In the genomic region with DNA sequence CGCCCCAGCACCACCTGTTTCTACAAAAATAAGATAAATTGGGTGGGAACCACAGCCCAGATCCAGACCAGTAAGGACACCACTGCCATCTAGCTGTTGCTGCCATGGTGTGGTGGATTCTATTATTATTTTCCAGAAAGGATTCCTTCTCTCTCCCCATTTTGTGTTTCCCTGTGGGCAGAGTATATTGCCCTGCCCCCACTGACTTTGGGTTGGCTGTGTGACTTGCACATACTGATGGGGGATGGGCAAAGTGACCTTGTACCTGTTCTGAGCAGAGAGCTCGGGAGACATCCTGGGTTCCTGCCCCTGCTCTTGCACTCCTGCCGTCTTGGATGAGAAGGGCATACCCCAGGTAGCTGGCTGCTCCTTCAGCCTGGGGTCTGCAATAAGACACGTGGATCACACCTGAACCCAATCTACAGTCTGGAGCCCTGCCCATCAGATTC, we compare ENCODE assay signal across 1 cellular context.
A peak's percentile ranks its signal among the peaks of the same experiment; 100 is the strongest.
TF ChIP-seq lines count a peak whose summit lies in the region.

No MANE protein-coding gene starts in this region.

TF ChIP-seq in GM12878, 131 proteins besides CTCF, POLR2A, EP300 and RAD21:
- peak; percentile 47 for TF ChIP-seq IKZF1 (conservative IDR thresholded peaks at IDR 0.05)
- TF ChIP-seq SREBF1 (IDR thresholded peaks at IDR 0.05; ENCODE audit: low read length), result no peak
- TF ChIP-seq SMC3 (IDR thresholded peaks at IDR 0.05; ENCODE audit: borderline replicate concordance, low read length), result peak; percentile 8; the same call in 1 of the 2 replicates
- no peak for TF ChIP-seq LARP7 (IDR thresholded peaks at IDR 0.05)
